In genomic region chr11:57657290-57658022, GRCh38 we compare ENCODE assay signal across 8 cellular contexts. TPM values are rescaled to one million over a fixed set of nuclear protein-coding genes. Genes with fewer than 3 reads are reported as not detected.
DNase-seq lines count a peak whose midpoint lies in the region; ATAC-seq and TF ChIP-seq lines count a peak whose summit lies in the region.

CLP1 (plus strand) TSS chr11:57657762; CDS start chr11:57659477, 1,715 bp downstream.

- WGBS in right cardiac atrium: under 1% methylated on average over 45 of the region's 45 CpGs
- 1% methylated on average over 45 of the region's 45 CpGs for WGBS in aorta, 2 donors

- DNase-seq in NCI-H187 treated with DMSO at 0.1 percent for 48 hours (lab: John Stamatoyannopoulos, UW) (peak; percentile 93), ascending aorta (ENCODE audit: low spot score in 2 of 2) (peak; percentile 98 to 100), right cardiac atrium (peak; percentile 100), putamen (ENCODE audit: low spot score) (peak; percentile 99), aorta (peak; percentile 100)

- H3K27ac ChIP-seq in ascending aorta: peak within 1 kb of the TSS; percentile 87 to 88
- peak within 1 kb of the TSS; percentile 91 for H3K27ac ChIP-seq in right cardiac atrium (ENCODE audit: low read length)
- H3K27ac ChIP-seq in aorta (ENCODE audit: low read depth in 1 of 2, low read length in 2 of 2): peak within 1 kb of the TSS in 1 of 2 donors; percentile 81

- TF ChIP-seq CTCF in ascending aorta (IDR thresholded peaks at IDR 0.05): no peak

- H3K4me3 ChIP-seq in ascending aorta (peak within 1 kb of the TSS; percentile 67 to 70), right cardiac atrium (ENCODE audit: low read length) (peak within 1 kb of the TSS; percentile 78), aorta (ENCODE audit: low read length in 2 of 2) (peak within 1 kb of the TSS; percentile 46 to 76)

- H3K9me3 ChIP-seq in ascending aorta (no peaks in the 10 kb centered on the region), right cardiac atrium (ENCODE audit: control insufficient read depth, low read length) (no peaks in the 10 kb centered on the region), aorta (ENCODE audit: control insufficient read depth, low read length) (no peaks in the 10 kb centered on the region)

- no peaks in the 10 kb centered on the region for H3K27me3 ChIP-seq in ascending aorta
- H3K27me3 ChIP-seq in right cardiac atrium (ENCODE audit: control insufficient read depth, insufficient read depth): no peaks in the 10 kb centered on the region
- H3K27me3 ChIP-seq in aorta (ENCODE audit: control insufficient read depth in 1 of 2, insufficient read depth in 2 of 2, low read length in 1 of 2): no peaks in the 10 kb centered on the region

- H3K4me1 ChIP-seq in ascending aorta: peaks cover 0 to 6% of the 10 kb centered on the region in 2 donors
- H3K4me1 ChIP-seq in right cardiac atrium (ENCODE audit: control insufficient read depth, insufficient read depth, low read length): no peaks in the 10 kb centered on the region
- H3K4me1 ChIP-seq in aorta (ENCODE audit: control insufficient read depth in 1 of 2, insufficient read depth in 2 of 2, low read length in 2 of 2): no peaks in the 10 kb centered on the region

- ATAC-seq in GM18499 (IDR thresholded peaks at IDR 0.05; ENCODE audit: insufficient read depth, unreplicated experiment) (peak; percentile 99), HG02943 (IDR thresholded peaks at IDR 0.05; ENCODE audit: low read depth, unreplicated experiment) (peak; percentile 99), right cardiac atrium (peak; percentile 99), aorta (ENCODE audit: low FRiP score) (peak; percentile 99)

- H3K36me3 ChIP-seq in ascending aorta (peaks cover 25 to 32% of the 10 kb centered on the region in 2 donors), aorta (ENCODE audit: control insufficient read depth in 1 of 2, insufficient read depth in 2 of 2, low read length in 1 of 2) (peaks cover 0 to 4% of the 10 kb centered on the region in 2 donors)

- intact Hi-C loops in T-helper 2 cell treated with Interferon-gamma antibody and Interleukin-4, amounts not matched to agents 100 ng/mL and 5 ng/mL, for 36 hours (cut with micrococcal nuclease): loop anchor here (1.0 kb wide), 8 partner anchors 8 to 1959 kb away; partner anchors contain the start of genes MED19, SELENOH, TIMM10 and TMX2
- intact Hi-C loops in ascending aorta (cut with DNase I): loop anchor here (1.0 to 2.0 kb wide), 3 partner anchors 10 to 921 kb away; partner anchors contain the start of genes MED19, TMX2 and ZFP91
- intact Hi-C loops in right cardiac atrium (cut with DNase I): no loop called here
- intact Hi-C loops in aorta (cut with DNase I): loop anchor here in 1 of 2 donors (2.0 to 10.0 kb wide), 2 partner anchors 127 to 333 kb away; partner anchors contain the start of genes TIMM10 and TNKS1BP1

RNA-seq across cellular contexts. Expression of gene CLP1, which starts in this region (rescaled TPM):
- 17.1 and 17.6 TPM in 2 replicates for total RNA-seq in T-helper 2 cell treated with Interferon-gamma antibody and Interleukin-4, amounts not matched to agents 100 ng/mL and 5 ng/mL, for 36 hours
- total RNA-seq in ascending aorta (1.2 TPM), right cardiac atrium (1 to 10 TPM; 6.3 to 8.2 (median 7.2) TPM), aorta (10 to 100 TPM; 10.0 to 10.6 TPM)
- polyA plus RNA-seq in right cardiac atrium (4.6 TPM), aorta (10 to 100 TPM in 1 of 2 donors, 1 to 10 TPM in 1; 6.7 to 10.8 TPM)

Comparison
In these comparisons a context has a peak if more than half of its experiments do, and no peak if none do; other contexts are left out.
1. intact Hi-C loops: an anchor here in T-helper 2 cell treated with Interferon-gamma antibody and Interleukin-4, amounts not matched to agents 100 ng/mL and 5 ng/mL, for 36 hours (1.0 kb wide) and ascending aorta (1.0 to 2.0 kb wide); none called in right cardiac atrium.